Comparison of ENCODE assay signal across 12 cellular contexts in the genomic region with DNA sequence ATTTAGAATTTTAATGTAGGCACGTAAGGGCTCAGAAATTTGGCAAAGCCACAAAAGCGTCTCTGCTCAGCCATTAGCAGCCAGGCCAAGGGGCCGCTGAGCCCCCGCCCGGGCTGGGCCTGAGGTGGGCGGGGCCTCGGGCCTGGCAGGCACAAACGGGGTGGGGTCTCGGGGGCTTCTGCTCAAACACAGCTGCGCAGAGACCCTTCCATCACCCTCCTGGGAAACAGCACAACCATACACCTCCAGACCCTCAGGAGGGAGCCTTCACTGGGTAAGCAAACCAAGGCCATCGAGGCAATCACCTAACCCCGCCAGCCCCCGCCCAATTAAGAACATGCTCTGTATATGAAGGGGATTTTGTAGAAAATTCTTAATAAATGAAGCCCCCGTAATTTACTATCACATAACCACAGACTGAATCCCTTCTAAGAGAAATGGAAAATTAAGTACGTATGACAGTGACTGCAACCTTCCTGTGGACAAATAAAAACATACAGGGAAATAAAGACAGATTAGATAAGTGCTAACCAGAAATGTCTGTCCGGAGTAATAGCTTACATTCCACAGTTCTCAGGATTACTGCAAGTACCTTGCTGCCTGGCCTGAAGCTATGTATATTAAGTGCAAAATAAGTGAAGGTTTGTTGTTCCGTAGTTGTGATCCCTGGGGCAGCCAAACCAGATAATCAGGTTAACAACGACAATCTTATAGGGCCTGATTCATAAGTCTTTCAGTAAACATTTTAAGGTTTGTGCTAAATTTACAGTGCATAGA. TPM values are rescaled to one million over a fixed set of nuclear protein-coding genes. Genes with fewer than 3 reads are reported as not detected.
DNase-seq lines count a peak whose midpoint lies in the region; ATAC-seq and TF ChIP-seq lines count a peak whose summit lies in the region.
"Had no signal": no experiment of that assay in that cellular context is flagged by ENCODE, and none has a peak within 500 bp of the region (broad histone marks: within the 10 kb centered on the region; RNA-seq: fewer than 3 reads in every experiment).

No MANE protein-coding gene starts in this region.

- H3K4me1 ChIP-seq in subcutaneous abdominal adipose tissue (ENCODE audit: control insufficient read depth in 5 of 5, insufficient read depth in 5 of 5, low read length in 5 of 5): peaks cover 7 to 72% (median 62%) of the 10 kb centered on the region in 5 donors
- H3K4me1 ChIP-seq in CD8-positive, alpha-beta T cell (ENCODE audit: insufficient read depth, low read length): peaks cover 22% of the 10 kb centered on the region

- peak overlapping the region; percentile 51 to 95 (median 84) for H3K9ac ChIP-seq in subcutaneous abdominal adipose tissue (ENCODE audit: low read length in 5 of 5)

- DNase-seq in DMS53 (lab: John Stamatoyannopoulos, UW): peak; percentile 15
- no peak for DNase-seq in DMS53 treated with DMSO at 0.1 percent for 48 hours (lab: John Stamatoyannopoulos, UW; ENCODE audit: unreplicated experiment)
- no peak for DNase-seq in MCF 10A (ENCODE audit: unreplicated experiment)
- DNase-seq in left colon: no peak
- no peak for DNase-seq in CD8-positive, alpha-beta T cell
- DNase-seq: 8988T; stimulated activated CD4-positive, alpha-beta T cell treated with anti-CD3 and anti-CD28 coated beads, Interleukin-2, amount 100 ng/mL, for 48 hours had no signal

- peak; percentile 0 for ATAC-seq in left colon
- no peak for ATAC-seq in GM19463 (IDR thresholded peaks at IDR 0.05; ENCODE audit: unreplicated experiment)
- ATAC-seq in CD8-positive, alpha-beta T cell: no peak
- ATAC-seq in GM18873 (IDR thresholded peaks at IDR 0.05; ENCODE audit: low FRiP score, unreplicated experiment): no peak

- intact Hi-C loops in MCF 10A (cut with micrococcal nuclease) (loop anchor here (5.0 kb wide), 1 partner anchor 137 kb away; the partner anchor contains the start of gene SMIM13), left colon (cut with DNase I, micrococcal nuclease) (no loop called here)
- intact Hi-C loops in CD8-positive, alpha-beta T cell (cut with DNase I, micrococcal nuclease): loop anchor here (5.0 to 10.0 kb wide), 6 partner anchors 32 to 785 kb away; partner anchors contain the start of genes HIVEP1 (in 2 of the 2), C6orf52 (in 1 of the 2) and PAK1IP1 (in 1 of the 2)

- H3K36me3 ChIP-seq in subcutaneous abdominal adipose tissue (ENCODE audit: control insufficient read depth in 5 of 5, insufficient read depth in 5 of 5, low read length in 5 of 5): peaks cover 0 to 2% (median 0%) of the 10 kb centered on the region in 5 donors
- no peaks in the 10 kb centered on the region for H3K36me3 ChIP-seq in CD8-positive, alpha-beta T cell (ENCODE audit: insufficient read depth, low read length)

- no peak for TF ChIP-seq CTCF in MCF 10A (IDR thresholded peaks at IDR 0.05; ENCODE audit: unreplicated experiment)
- TF ChIP-seq CTCF in CD8-positive, alpha-beta T cell (IDR thresholded peaks at IDR 0.05): no peak

- H3K4me1 Mint-ChIP-seq in MCF 10A (ENCODE audit: insufficient read depth, unreplicated experiment): peaks cover 49% of the 10 kb centered on the region
- peaks cover 61% of the 10 kb centered on the region for H3K4me1 Mint-ChIP-seq in CD8-positive, alpha-beta T cell (ENCODE audit: low read depth)

- CTCF ChIA-PET in MCF 10A (lab: Yijun Ruan, JAX): interaction anchor here (0.6 to 2.3 kb wide), 4 partner anchors 22 to 1169 kb away, joined by 3 to 5 read pairs (median 4); no protein-coding TSS in a partner anchor
- CTCF ChIA-PET in CD8-positive, alpha-beta T cell (lab: Charles Lee): interaction anchor here (1.4 to 3.6 kb wide), 2 partner anchors 15 to 267 kb away, joined by 4 to 15 read pairs; no protein-coding TSS in a partner anchor

- no peaks in the 10 kb centered on the region for H3K27me3 Mint-ChIP-seq in MCF 10A (ENCODE audit: insufficient read depth, unreplicated experiment)
- no peaks in the 10 kb centered on the region for H3K27me3 Mint-ChIP-seq in CD8-positive, alpha-beta T cell (ENCODE audit: low read depth)
- H3K27me3 Mint-ChIP-seq: IgD-negative memory B cell had no signal

- H3K4me3 Mint-ChIP-seq in MCF 10A (ENCODE audit: unreplicated experiment): no peak overlapping the region
- no peak overlapping the region for H3K4me3 Mint-ChIP-seq in CD8-positive, alpha-beta T cell
- H3K4me3 Mint-ChIP-seq: dendritic cell treated with granulocyte-macrophage colony-stimulating factor and Interleukin-4, amounts not matched to agents 40 ng/mL and 50 ng/mL, for 4 days had no signal

- no TSS peak for BruUV-seq in MCF 10A (replicated peaks; lab: Mats Ljungman, UMichigan)

- POLR2A ChIA-PET in MCF 10A (lab: Yijun Ruan, JAX): interaction anchor here (0.5 to 1.1 kb wide), 2 partner anchors 17 to 90 kb away, joined by 3 read pairs; no protein-coding TSS in a partner anchor
- POLR2A ChIA-PET in CD8-positive, alpha-beta T cell (lab: Charles Lee): no interaction called here

- peak overlapping the region; percentile 39 for H3K27ac Mint-ChIP-seq in MCF 10A (ENCODE audit: low read depth, unreplicated experiment)
- H3K27ac Mint-ChIP-seq in CD8-positive, alpha-beta T cell: no peak overlapping the region
- H3K27ac Mint-ChIP-seq: dendritic cell treated with granulocyte-macrophage colony-stimulating factor and Interleukin-4, amounts not matched to agents 40 ng/mL and 50 ng/mL, for 4 days; IgD-negative memory B cell had no signal

- peak overlapping the region; percentile 95 to 100 (median 100) for H3K4me3 ChIP-seq in subcutaneous abdominal adipose tissue (ENCODE audit: low read depth in 1 of 5, low read length in 5 of 5)
- no peak overlapping the region for H3K4me3 ChIP-seq in CD8-positive, alpha-beta T cell (ENCODE audit: low read depth, low read length)

- H3K36me3 Mint-ChIP-seq in MCF 10A (ENCODE audit: insufficient read depth, unreplicated experiment): peaks cover 6% of the 10 kb centered on the region
- H3K36me3 Mint-ChIP-seq in CD8-positive, alpha-beta T cell: peaks cover 13% of the 10 kb centered on the region

- no peaks in the 10 kb centered on the region for H3K27me3 ChIP-seq in subcutaneous abdominal adipose tissue (ENCODE audit: control insufficient read depth in 5 of 5, insufficient read depth in 4 of 5, low read length in 5 of 5)
- no peaks in the 10 kb centered on the region for H3K27me3 ChIP-seq in CD8-positive, alpha-beta T cell (ENCODE audit: insufficient read depth, low read length)

- peak overlapping the region; percentile 92 for H3K27ac ChIP-seq in subcutaneous abdominal adipose tissue (ENCODE audit: low read depth, low read length)
- H3K27ac ChIP-seq in CD8-positive, alpha-beta T cell (ENCODE audit: low read depth, low read length): no peak overlapping the region

- H3K9me3 Mint-ChIP-seq in MCF 10A (ENCODE audit: unreplicated experiment): no peaks in the 10 kb centered on the region
- no peaks in the 10 kb centered on the region for H3K9me3 Mint-ChIP-seq in CD8-positive, alpha-beta T cell
- H3K9me3 Mint-ChIP-seq: dendritic cell treated with granulocyte-macrophage colony-stimulating factor and Interleukin-4, amounts not matched to agents 40 ng/mL and 50 ng/mL, for 4 days; IgD-negative memory B cell had no signal

- H3K9me3 ChIP-seq in subcutaneous abdominal adipose tissue (ENCODE audit: control insufficient read depth in 5 of 5, low read length in 5 of 5): no peaks in the 10 kb centered on the region
- H3K9me3 ChIP-seq in CD8-positive, alpha-beta T cell (ENCODE audit: low read length): no peaks in the 10 kb centered on the region

RNA-seq across cellular contexts. Expression of gene NEDD9, which starts 3.0 kb away (rescaled TPM):
- total RNA-seq in MCF 10A (2022) (2.2 and 4.4 TPM in 2 replicates), left colon (10 to 100 TPM; 58.9 to 84.8 TPM)
- total RNA-seq in CD8-positive, alpha-beta T cell: 10 to 100 TPM; 41.2 to 44.2 TPM

Comparison
In these comparisons a context has a peak if more than half of its experiments do, and no peak if none do; other contexts are left out.
1. intact Hi-C loops: an anchor here in MCF 10A (5.0 kb wide) and CD8-positive, alpha-beta T cell (5.0 to 10.0 kb wide); none called in left colon.